Comparison of ENCODE assay signal across 35 cellular contexts in the genomic region with DNA sequence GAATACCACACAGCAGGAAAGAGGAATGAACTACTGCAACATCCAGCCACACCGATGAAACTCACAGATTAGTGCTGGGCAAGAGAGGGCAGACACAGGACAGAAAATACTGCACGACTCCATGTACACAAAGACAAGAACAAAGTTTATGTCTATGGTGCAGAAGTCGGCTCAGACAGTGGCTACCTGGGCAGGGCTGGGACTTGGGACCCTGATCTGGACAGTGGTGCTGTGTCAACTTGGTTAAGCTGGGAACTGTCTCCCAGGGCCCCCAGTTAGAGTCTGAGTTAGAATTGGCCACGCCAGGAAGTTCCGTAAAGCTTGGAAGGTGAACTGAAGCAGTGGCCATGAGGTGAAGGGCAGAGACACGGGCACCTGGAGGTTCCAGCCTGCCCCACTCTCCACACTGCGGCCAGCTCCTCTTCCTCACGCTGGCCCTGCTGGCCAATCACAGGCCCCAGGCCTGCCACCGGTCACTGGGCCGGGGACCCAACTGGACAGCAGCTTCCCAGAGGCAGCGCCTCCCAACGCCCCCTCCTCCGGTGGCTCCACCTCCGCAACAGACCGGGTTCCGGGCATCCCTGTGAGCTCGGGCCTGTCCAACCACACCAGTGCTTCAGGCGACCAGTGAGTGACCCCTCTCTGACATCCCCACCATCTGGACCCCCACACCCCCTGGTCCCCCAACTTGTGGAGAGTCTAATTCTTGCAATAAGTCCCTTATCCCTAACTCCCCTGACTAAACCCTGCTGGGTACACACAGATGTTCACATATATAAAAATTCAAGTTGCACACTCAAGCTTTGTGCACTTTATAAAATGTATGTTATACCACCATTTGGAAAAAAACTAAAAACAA.
DNase-seq lines count a peak whose midpoint lies in the region; ATAC-seq, FAIRE-seq and TF ChIP-seq lines count a peak whose summit lies in the region.
"Had no signal": no experiment of that assay in that cellular context is flagged by ENCODE, and none has a peak within 500 bp of the region (broad histone marks: within the 10 kb centered on the region; RNA-seq: fewer than 3 reads in every experiment).

No MANE protein-coding gene starts in this region.

- intact Hi-C loops in Right ventricle myocardium inferior (cut with DNase I) (no loop called here), HepG2 (cut with micrococcal nuclease; ENCODE audit: unreplicated experiment) (loop anchor here (5.0 kb wide), 1 partner anchor 72 kb away; no protein-coding TSS in a partner anchor), psoas muscle (cut with DNase I) (no loop called here)

- DNase-seq in GM23248, result no peak
- no peak for DNase-seq in Right ventricle myocardium inferior (ENCODE audit: missing footprints)
- DNase-seq in HepG2 (ENCODE audit: low spot score), result peak; percentile 72
- no peak for DNase-seq in psoas muscle
- DNase-seq in NCI-H82 (lab: John Stamatoyannopoulos, UW), result no peak
- no peak for DNase-seq in RCC 7860 (ENCODE audit: low spot score)
- DNase-seq: activated CD4-positive, alpha-beta T cell treated with anti-CD3 and anti-CD28 coated beads, Interleukin-2, amount 50 U/mL, for 4 hours; activated gamma-delta T cell treated with Interleukin-2 at 50 U/mL for 16 hours; activated T-cell treated with anti-CD3 and anti-CD28 coated beads, Interleukin-2, amount 50 U/mL, for 48 hours; BE2C; CD8-positive, alpha-beta T cell; cortex of kidney; effector memory CD4-positive, alpha-beta T cell; H7; left lung; naive thymus-derived CD8-positive, alpha-beta T cell; NCI-H1417 treated with DMSO at 0.1 percent for 48 hours; NCI-H2029 treated with DMSO at 0.1 percent for 48 hours; NCI-H526 treated with DMSO at 0.1 percent for 48 hours; occipital lobe; SIG-M5; spleen; stimulated activated CD8-positive, alpha-beta memory T cell treated with anti-CD3 and anti-CD28 coated beads, Interleukin-4, amount 100 ng/mL, for 48 hours; stimulated activated naive CD8-positive, alpha-beta T cell treated with anti-CD3 and anti-CD28 coated beads, Interleukin-15, amount 100 ng/mL, for 72 hours; T-cell had no signal

- H2AFZ ChIP-seq in GM23248 (no peak overlapping the region), HepG2 (ENCODE audit: low read length) (peak overlapping the region; percentile 16)

- H3K27ac ChIP-seq in GM23248 (no peak overlapping the region), HepG2 (ENCODE audit: extremely low read length, insufficient read depth, low read length) (peak overlapping the region; percentile 65), psoas muscle (peak overlapping the region; percentile 62)
- H3K27ac ChIP-seq: ascending aorta, cardiac muscle cell, epithelial cell of prostate, HL-60, left lung, spleen, vagina had no signal

- CTCF ChIA-PET in HepG2 (lab: Yijun Ruan, JAX; ENCODE audit: low intra/inter-chr PET ratio, low total read pairs), result no interaction called here

- BruUV-seq in HepG2 (replicated peaks; lab: Mats Ljungman, UMichigan), result no TSS peak

- no peaks in the 10 kb centered on the region for H3K36me3 ChIP-seq in GM23248 (ENCODE audit: low read depth)
- no peaks in the 10 kb centered on the region for H3K36me3 ChIP-seq in HepG2 (replicated peaks in 1 of 2; ENCODE audit: control insufficient read depth in 1 of 2, insufficient read depth in 2 of 2, low read length in 2 of 2)
- H3K36me3 ChIP-seq in psoas muscle (ENCODE audit: insufficient read depth in 1 of 2, low read depth in 1 of 2), result no peaks in the 10 kb centered on the region
- H3K36me3 ChIP-seq: ascending aorta, BE2C, cardiac muscle cell, left lung, spleen, thyroid gland, vagina had no signal

- ATAC-seq in Right ventricle myocardium inferior (peak; percentile 29), HepG2 (peak; percentile 96), psoas muscle (peak; percentile 28 to 48 (median 37)), HG03280 (IDR thresholded peaks at IDR 0.05; ENCODE audit: unreplicated experiment) (no peak), GM18907 (IDR thresholded peaks at IDR 0.05; ENCODE audit: unreplicated experiment) (no peak)
- ATAC-seq: CD8-positive, alpha-beta T cell; GM12878; left lung; naive thymus-derived CD8-positive, alpha-beta T cell; stimulated activated naive CD8-positive, alpha-beta T cell treated with anti-CD3 and anti-CD28 coated beads, Interleukin-15, amount 100 ng/mL, for 72 hours; T-cell had no signal

- TF ChIP-seq CTCF in HepG2 (CRISPR knock-in tag; IDR thresholded peaks at IDR 0.05), result peak; percentile 45
- TF ChIP-seq CTCF in psoas muscle (IDR thresholded peaks at IDR 0.05), result no peak

- peak in 1 of 2 experiments; percentile 50; a peak in 1 of 4 replicates for TF ChIP-seq POLR2A in HepG2 (IDR thresholded peaks at IDR 0.05; ENCODE audit: insufficient read depth in 1 of 2, low read depth in 2 of 2, low read length in 2 of 2)

- H3K9ac ChIP-seq in GM23248 (no peak overlapping the region), HepG2 (ENCODE audit: insufficient read depth, low read depth, low read length) (peak overlapping the region; percentile 25)

- H3K9me3 ChIP-seq in GM23248 (ENCODE audit: low read depth) (no peaks in the 10 kb centered on the region), HepG2 (ENCODE audit: low read length) (no peaks in the 10 kb centered on the region), psoas muscle (no peaks in the 10 kb centered on the region)
- H3K9me3 ChIP-seq: ascending aorta, BE2C, left lung, spleen, thyroid gland, vagina had no signal

- TF ChIP-seq EP300 in HepG2 (IDR thresholded peaks at IDR 0.05; ENCODE audit: low read depth in 2 of 2, low read length in 2 of 2), result no peak
- no peak for TF ChIP-seq EP300 in HepG2 (CRISPR knock-in tag; IDR thresholded peaks at IDR 0.05; ENCODE audit: borderline replicate concordance)

- no peak overlapping the region for H3K4me3 ChIP-seq in GM23248
- H3K4me3 ChIP-seq in HepG2 (replicated peaks in 1 of 3; ENCODE audit: insufficient read depth in 1 of 3, low read depth in 2 of 3, low read length in 3 of 3), result peak overlapping the region; percentile 17 to 47 (median 24); a peak in 5 of 6 replicates
- H3K4me3 ChIP-seq in psoas muscle, result no peak overlapping the region
- H3K4me3 ChIP-seq: ascending aorta, cardiac muscle cell, GM12878, left lung, spleen, thyroid gland, vagina had no signal

- H3K4me1 ChIP-seq in GM23248 (ENCODE audit: insufficient read depth) (peaks cover 8% of the 10 kb centered on the region), HepG2 (ENCODE audit: insufficient read depth, low read length) (peaks cover 27% of the 10 kb centered on the region), psoas muscle (peaks cover 28% of the 10 kb centered on the region)
- H3K4me1 ChIP-seq: BE2C, left lung had no signal

- H3K27me3 ChIP-seq in GM23248 (replicated peaks; ENCODE audit: insufficient read depth) (no peaks in the 10 kb centered on the region), HepG2 (ENCODE audit: control insufficient read depth in 1 of 2, insufficient read depth in 2 of 2, low read length in 2 of 2) (no peaks in the 10 kb centered on the region), psoas muscle (ENCODE audit: insufficient read depth in 3 of 3, low read length in 2 of 3) (no peaks in the 10 kb centered on the region)
- H3K27me3 ChIP-seq: ascending aorta, BE2C, cardiac muscle cell, left lung, spleen, thyroid gland, vagina had no signal

- H3K9me2 ChIP-seq in GM23248 (ENCODE audit: insufficient read depth), result no peaks in the 10 kb centered on the region

- H3K79me2 ChIP-seq in GM23248 (ENCODE audit: insufficient read depth) (peaks cover 100% of the 10 kb centered on the region), HepG2 (ENCODE audit: insufficient read depth, low read length) (peaks cover 35% of the 10 kb centered on the region)

- TF ChIP-seq RAD21 in HepG2 (CRISPR knock-in tag; IDR thresholded peaks at IDR 0.05), result no peak

- 95 to 97% methylated on average over 17 to 18 of the region's 18 CpGs for WGBS in GM23248 (ENCODE audit: low coverage in 1 of 2, low lambda C conversion rate in 2 of 2, missing lambda C conversion rate in 2 of 2), 2 experiments
- WGBS in HepG2 (ENCODE audit: low lambda C conversion rate), result 4% methylated on average over 5 of the region's 18 CpGs
- 85 to 87% (median 87%) methylated on average over 17 to 18 of the region's 18 CpGs for WGBS in psoas muscle, 3 donors

- no peaks in the 10 kb centered on the region for H3F3A ChIP-seq in GM23248 (ENCODE audit: insufficient read depth)

- POLR2A ChIA-PET in HepG2 (lab: Yijun Ruan, JAX), result interaction anchor here (1.5 to 2.2 kb wide), 2 partner anchors 10 to 147 kb away, joined by 4 to 9 read pairs; a partner anchor contains a TSS

- H3K4me2 ChIP-seq in GM23248 (ENCODE audit: unreplicated experiment) (peak overlapping the region; percentile 49), HepG2 (ENCODE audit: low read depth, low read length) (peak overlapping the region; percentile 75)

- in situ Hi-C loops in GM23248 (cut with MboI) (no loop called here), HepG2 (cut with HindIII; ENCODE audit: extremely low pct_ligation_motif_present, low pct_unique_long_range_greater_than_20kb) (no loop called here)

- peaks cover 15% of the 10 kb centered on the region for H4K20me1 ChIP-seq in GM23248 (ENCODE audit: insufficient read depth)
- peaks cover 4% of the 10 kb centered on the region; the same call in 1 of the 2 replicates for H4K20me1 ChIP-seq in HepG2 (ENCODE audit: insufficient read depth, low read length)

- FAIRE-seq in HepG2 (lab: Jason Lieb, UNC) (peak; percentile 92), RCC 7860 (lab: Jason Lieb, UNC) (no peak)
- FAIRE-seq: GM12878, TTC549 had no signal

TF ChIP-seq in HepG2, 621 proteins besides CTCF, POLR2A, EP300 and RAD21 (continues in another document):
- TF ChIP-seq, protein P1, sequence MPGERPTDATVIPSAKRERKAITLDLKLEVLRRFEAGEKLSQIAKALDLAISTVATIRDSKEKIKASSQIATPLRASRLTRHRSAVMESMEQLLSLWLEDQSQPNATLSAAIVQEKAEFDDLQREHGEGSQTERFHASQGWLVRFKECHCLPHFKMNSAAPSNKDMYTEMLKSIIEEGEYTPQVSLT (CRISPR knock-in tag; IDR thresholded peaks at IDR 0.05; ENCODE audit: borderline replicate concordance, low read depth), result no peak
- TF ChIP-seq CCAR2 (optimal IDR thresholded peaks at IDR 0.05; ENCODE audit: low read depth, low read length), result no peak
- 0 out of 2 replicates have a peak, but pooled peaks have one; percentile 22 for TF ChIP-seq ZNF768 (CRISPR knock-in tag; IDR thresholded peaks at IDR 0.05)
- TF ChIP-seq ZNF17 (CRISPR knock-in tag; IDR thresholded peaks at IDR 0.05), result no peak
- 0 out of 2 replicates have a peak, but pooled peaks have one; percentile 31 for TF ChIP-seq FOXC1 (CRISPR knock-in tag; IDR thresholded peaks at IDR 0.05; ENCODE audit: borderline replicate concordance)
- no peak for TF ChIP-seq ZNF644 (CRISPR knock-in tag; IDR thresholded peaks at IDR 0.05; ENCODE audit: low read depth)
- peak; percentile 32; the same call in 1 of the 2 replicates for TF ChIP-seq MYC (CRISPR knock-in tag; IDR thresholded peaks at IDR 0.05; ENCODE audit: borderline replicate concordance)
- TF ChIP-seq ZNF746 (CRISPR knock-in tag; IDR thresholded peaks at IDR 0.05), result no peak
- no peak for TF ChIP-seq RFX5 (IDR thresholded peaks at IDR 0.05; ENCODE audit: low read depth, low read length)

Comparison
In these comparisons a context has a peak if more than half of its experiments do, and no peak if none do; other contexts are left out.
1. H3K4me3 ChIP-seq: peak in HepG2 (3 of 3); none in GM23248 (single experiment) and psoas muscle (single experiment).
2. ATAC-seq: peak in Right ventricle myocardium inferior (single experiment), HepG2 (single experiment) and psoas muscle (4 of 4); none in HG03280 (single experiment) and GM18907 (single experiment).